Comparison of ENCODE assay signal across 23 cellular contexts in genomic region chr11:73762732-73763131, GRCh38. TPM values are rescaled to one million over a fixed set of nuclear protein-coding genes. Genes with fewer than 3 reads are reported as not detected.
DNase-seq lines count a peak whose midpoint lies in the region; ATAC-seq and TF ChIP-seq lines count a peak whose summit lies in the region.
"Had no signal": no experiment of that assay in that cellular context is flagged by ENCODE, and none has a peak within 500 bp of the region (broad histone marks: within the 10 kb centered on the region; RNA-seq: fewer than 3 reads in every experiment).

No MANE protein-coding gene starts in this region.

- H3K79me2 ChIP-seq in SU-DHL-6 (ENCODE audit: insufficient read depth, low read length): peaks cover 30% of the 10 kb centered on the region

- H2AK5ac ChIP-seq in IMR-90 (ENCODE audit: low read depth, low read length): no peak overlapping the region

- H2BK5ac ChIP-seq in IMR-90 (ENCODE audit: low read depth, low read length, poor library complexity, severe bottlenecking): no peak overlapping the region

- intact Hi-C loops in CD4-positive, alpha-beta T cell (cut with DNase I, micrococcal nuclease): loop anchor here in 1 of 2 experiments (5.0 to 10.0 kb wide), 3 partner anchors 410 to 732 kb away; partner anchors contain the start of genes C2CD3, FCHSD2, LIPT2 and PPME1
- intact Hi-C loops in IMR-90 (cut with micrococcal nuclease): no loop called here

- H3K9me1 ChIP-seq in IMR-90 (ENCODE audit: insufficient read depth, low read length): peaks cover under 1% of the 10 kb centered on the region; the same call in 1 of the 2 replicates

- BruUV-seq in IMR-90 (replicated peaks; lab: Mats Ljungman, UMichigan): no TSS peak

- no peak overlapping the region for H2AFZ ChIP-seq in IMR-90 (replicated peaks; ENCODE audit: low read length, poor library complexity)
- peak overlapping the region; percentile 73 for H2AFZ ChIP-seq in SU-DHL-6 (ENCODE audit: low read depth, low read length, severe bottlenecking)

- no peak overlapping the region for H3K27ac ChIP-seq in CD4-positive, alpha-beta T cell (ENCODE audit: low read depth, low read length)
- H3K27ac ChIP-seq in IMR-90 (ENCODE audit: insufficient read depth, low read length) (no peak overlapping the region), SU-DHL-6 (ENCODE audit: low read depth, low read length) (no peak overlapping the region)

- peaks cover 28% of the 10 kb centered on the region for H3F3A ChIP-seq in SU-DHL-6 (ENCODE audit: insufficient read depth)

- CTCF ChIA-PET in CD4-positive, alpha-beta T cell (lab: Charles Lee): interaction anchor here (4.1 kb wide), 1 partner anchor 17 kb away, joined by 35 read pairs; no protein-coding TSS in a partner anchor
- CTCF ChIA-PET in IMR-90 (lab: Yijun Ruan, JAX): no interaction called here

- peaks cover 27% of the 10 kb centered on the region for H3K4me1 Mint-ChIP-seq in CD4-positive, alpha-beta T cell (ENCODE audit: low read depth)
- H3K4me1 Mint-ChIP-seq in neural crest cell: peaks cover 30% of the 10 kb centered on the region
- peaks cover 23% of the 10 kb centered on the region for H3K4me1 Mint-ChIP-seq in chondrocyte (ENCODE audit: low read depth)

- peaks cover 10% of the 10 kb centered on the region for H3K36me3 Mint-ChIP-seq in CD4-positive, alpha-beta T cell (ENCODE audit: low read depth)
- H3K36me3 Mint-ChIP-seq in neural crest cell (ENCODE audit: low read depth) (no peaks in the 10 kb centered on the region), chondrocyte (ENCODE audit: low read depth) (peaks cover 3% of the 10 kb centered on the region)

- no peak overlapping the region for H2AK9ac ChIP-seq in IMR-90 (replicated peaks; ENCODE audit: low read depth, low read length, poor library complexity)

- no peak for DNase-seq in CD4-positive, alpha-beta T cell
- DNase-seq in IMR-90 (no peak), neural crest cell (ENCODE audit: low read depth, low spot score) (no peak), NCI-H1417 treated with DMSO at 0.1 percent for 48 hours (lab: John Stamatoyannopoulos, UW) (no peak), chondrocyte (ENCODE audit: low spot score) (no peak), NCI-H2171 (lab: John Stamatoyannopoulos, UW) (no peak)
- DNase-seq: BE2C; COR-L47; DMS79; GOT3; HCEC 1CT; KBM-7; NCI-H1092 treated with DMSO at 0.1 percent for 48 hours; NCI-H146; NCI-H2029; NCI-H226; NCI-H510A treated with DMSO at 0.1 percent for 48 hours; NCI-H774; NK-92 treated with Interleukin-12 subunit alpha and Interleukin-12 subunit beta, amount 100 ng/mL, for 24 hours; SHP77; SW 1271; T-helper 2 cell had no signal

- no peaks in the 10 kb centered on the region for H3K4me1 ChIP-seq in IMR-90 (ENCODE audit: control insufficient read depth, insufficient read depth, low read length)
- H3K4me1 ChIP-seq: BE2C had no signal

- no peak for ATAC-seq in CD4-positive, alpha-beta T cell (ENCODE audit: poor library complexity)
- ATAC-seq in IMR-90 (ENCODE audit: low read depth): no peak

- POLR2A ChIA-PET in CD4-positive, alpha-beta T cell (lab: Charles Lee): interaction anchor here (0.6 to 3.9 kb wide), 2 partner anchors 17 to 1448 kb away, joined by 3 to 236 read pairs; no protein-coding TSS in a partner anchor
- POLR2A ChIA-PET in IMR-90 (lab: Charles Lee; ENCODE audit: unreplicated experiment): no interaction called here

- H3K23ac ChIP-seq in IMR-90 (ENCODE audit: low read depth, low read length): no peak overlapping the region

- peak overlapping the region; percentile 48 for H3K27ac Mint-ChIP-seq in CD4-positive, alpha-beta T cell
- no peak overlapping the region for H3K27ac Mint-ChIP-seq in neural crest cell (ENCODE audit: unreplicated experiment)
- H3K27ac Mint-ChIP-seq in chondrocyte (ENCODE audit: unreplicated experiment): no peak overlapping the region

- H3K9me3 Mint-ChIP-seq in CD4-positive, alpha-beta T cell: no peaks in the 10 kb centered on the region
- H3K9me3 Mint-ChIP-seq in neural crest cell (no peaks in the 10 kb centered on the region), chondrocyte (ENCODE audit: low read depth) (no peaks in the 10 kb centered on the region)

- H4K8ac ChIP-seq in IMR-90 (ENCODE audit: low read depth in 2 of 2, low read length in 2 of 2): no peak overlapping the region

- H3K4me3 ChIP-seq in IMR-90 (ENCODE audit: insufficient read depth, low read depth, low read length): no peak overlapping the region
- no peak overlapping the region for H3K4me3 ChIP-seq in SU-DHL-6 (ENCODE audit: insufficient read depth, low read length, poor library complexity, severe bottlenecking)

- no peaks in the 10 kb centered on the region for H3K9me2 ChIP-seq in SU-DHL-6 (replicated peaks; ENCODE audit: insufficient read depth, low read length)

- no peak overlapping the region for H4K91ac ChIP-seq in IMR-90 (ENCODE audit: insufficient read depth, low read depth, low read length)

- H2BK120ac ChIP-seq in IMR-90 (ENCODE audit: low read depth, low read length): no peak overlapping the region

- H3K27me3 Mint-ChIP-seq in CD4-positive, alpha-beta T cell: peaks cover 11% of the 10 kb centered on the region
- H3K27me3 Mint-ChIP-seq in neural crest cell (ENCODE audit: low read depth) (peaks cover 3% of the 10 kb centered on the region), chondrocyte (ENCODE audit: low read depth) (no peaks in the 10 kb centered on the region)

- no peak for TF ChIP-seq CTCF in CD4-positive, alpha-beta T cell (IDR thresholded peaks at IDR 0.05)
- TF ChIP-seq CTCF in IMR-90 (conservative IDR thresholded peaks at IDR 0.05; ENCODE audit: low read depth, low read length): no peak
- no peak for TF ChIP-seq CTCF in SU-DHL-6 (IDR thresholded peaks at IDR 0.05; ENCODE audit: insufficient read depth, low read length, poor library complexity, severe bottlenecking)
- no peak for TF ChIP-seq CTCF in neural crest cell (conservative IDR thresholded peaks at IDR 0.05)
- no peak for TF ChIP-seq CTCF in chondrocyte (IDR thresholded peaks at IDR 0.05)

- H4K20me1 ChIP-seq in IMR-90 (ENCODE audit: insufficient read depth, low read length) (peaks cover 20% of the 10 kb centered on the region), SU-DHL-6 (ENCODE audit: low read depth, low read length) (peaks cover 13% of the 10 kb centered on the region; the same call in 1 of the 2 replicates)

- no peak for TF ChIP-seq RAD21 in IMR-90 (IDR thresholded peaks at IDR 0.05; ENCODE audit: low read length)

- H2BK15ac ChIP-seq in IMR-90 (ENCODE audit: low read depth, low read length): no peak overlapping the region

- dilution Hi-C loops in IMR-90 (cut with HindIII; ENCODE audit: low sequenced_read_pairs, unreplicated experiment): no loop called here

- H3K9ac ChIP-seq in IMR-90 (ENCODE audit: low read depth, low read length) (no peak overlapping the region), SU-DHL-6 (ENCODE audit: low read length) (no peak overlapping the region)

- H4K5ac ChIP-seq in IMR-90 (ENCODE audit: low read depth, low read length): no peak overlapping the region

- H3K36me3 ChIP-seq in IMR-90 (ENCODE audit: control insufficient read depth, insufficient read depth, low read length) (no peaks in the 10 kb centered on the region), SU-DHL-6 (ENCODE audit: low read length) (no peaks in the 10 kb centered on the region)

- H2BK20ac ChIP-seq in IMR-90 (ENCODE audit: low read depth, low read length): no peak overlapping the region

- no peak overlapping the region for H3K18ac ChIP-seq in IMR-90 (ENCODE audit: low read depth, low read length)

- no peaks in the 10 kb centered on the region for H3K9me3 ChIP-seq in CD4-positive, alpha-beta T cell (ENCODE audit: control insufficient read depth, low read length)
- no peaks in the 10 kb centered on the region for H3K9me3 ChIP-seq in IMR-90 (ENCODE audit: control insufficient read depth, insufficient read depth, low read length)
- no peaks in the 10 kb centered on the region for H3K9me3 ChIP-seq in SU-DHL-6 (ENCODE audit: insufficient read depth, low read length)
- H3K9me3 ChIP-seq: BE2C had no signal

- TF ChIP-seq POLR2A in IMR-90 (IDR thresholded peaks at IDR 0.05; ENCODE audit: low read depth, low read length): no peak

- H3K56ac ChIP-seq in IMR-90 (ENCODE audit: extremely low read depth, insufficient read depth, low read length): no peak overlapping the region

- H3K4ac ChIP-seq in IMR-90 (ENCODE audit: low read depth, low read length): no peak overlapping the region

- no peak overlapping the region for H3K14ac ChIP-seq in IMR-90 (replicated peaks; ENCODE audit: low read depth, low read length)

- no peak overlapping the region for H3K4me2 ChIP-seq in IMR-90 (ENCODE audit: low read depth, low read length)
- H3K4me2 ChIP-seq in SU-DHL-6 (ENCODE audit: low read depth, low read length, poor library complexity, severe bottlenecking): no peak overlapping the region

- in situ Hi-C loops in IMR-90 (cut with MboI; ENCODE audit: low sequenced_read_pairs): no loop called here

- peaks cover 0 to 13% of the 10 kb centered on the region in 2 experiments; a peak in 2 of 4 replicates for H3K79me1 ChIP-seq in IMR-90 (ENCODE audit: low read depth in 1 of 2, low read length in 2 of 2)

- peak overlapping the region; percentile 15 for H3K4me3 Mint-ChIP-seq in CD4-positive, alpha-beta T cell
- H3K4me3 Mint-ChIP-seq in neural crest cell (peak overlapping the region; percentile 66), chondrocyte (ENCODE audit: unreplicated experiment) (no peak overlapping the region)

- H3K27me3 ChIP-seq in CD4-positive, alpha-beta T cell (ENCODE audit: control insufficient read depth, insufficient read depth, low read length): no peaks in the 10 kb centered on the region
- H3K27me3 ChIP-seq in IMR-90 (ENCODE audit: control insufficient read depth, insufficient read depth, low read length) (peaks cover 2% of the 10 kb centered on the region), SU-DHL-6 (ENCODE audit: low read length) (no peaks in the 10 kb centered on the region)

TF ChIP-seq in IMR-90, 13 proteins besides CTCF, POLR2A, EP300 and RAD21 (continues in another document):
- TF ChIP-seq MAFK (IDR thresholded peaks at IDR 0.05; ENCODE audit: low read depth, low read length): 0 out of 2 replicates have a peak, but pooled peaks have one; percentile 12

RNA-seq across cellular contexts. Expression of gene RAB6A, which starts 1.9 kb away (rescaled TPM):
- 10 to 100 TPM; 42.6 to 49.3 TPM for total RNA-seq in CD4-positive, alpha-beta T cell
- 81.0 and 120 TPM in 2 replicates for total RNA-seq in IMR-90 (2012; rRNA removed)
- 57.9 and 65.5 TPM in 2 replicates for polyA plus RNA-seq in IMR-90 (2012; rRNA removed)
- polyA plus RNA-seq in IMR-90 (2012; cell fraction: cytosol; rRNA removed): 71.4 and 74.7 TPM in 2 replicates
- polyA plus RNA-seq in IMR-90 (2012; cell fraction: nucleus; rRNA removed; ENCODE audit: low replicate concordance): 35.9 and 46.7 TPM in 2 replicates
- total RNA-seq in neural crest cell: 75.0 and 85.9 TPM in 2 replicates
- total RNA-seq in chondrocyte: 173 to 188 TPM (median 185 TPM) in 3 replicates

RNA-seq across cellular contexts. Expression of gene MRPL48, which starts 24.9 kb away (rescaled TPM):
- total RNA-seq in CD4-positive, alpha-beta T cell: 10 to 100 TPM in 1 of 2 experiments, 1 to 10 TPM in 1; 9.5 to 10.1 TPM
- 24.0 and 30.3 TPM in 2 replicates for total RNA-seq in IMR-90 (2012; rRNA removed)
- polyA plus RNA-seq in IMR-90 (2012; rRNA removed): 29.4 and 30.6 TPM in 2 replicates
- 7.8 and 19.4 TPM in 2 replicates for polyA plus RNA-seq in IMR-90 (2012; cell fraction: cytosol; rRNA removed)
- polyA plus RNA-seq in IMR-90 (2012; cell fraction: nucleus; rRNA removed; ENCODE audit: low replicate concordance): 2.7 and 12.3 TPM in 2 replicates
- total RNA-seq in neural crest cell: 51.4 and 53.5 TPM in 2 replicates
- 21.2 to 29.8 TPM (median 25.8 TPM) in 3 replicates for total RNA-seq in chondrocyte
